Comparison of ENCODE assay signal across 20 cellular contexts in genomic region chr5:158933494-158934318, GRCh38.
DNase-seq lines count a peak whose midpoint lies in the region; ATAC-seq, FAIRE-seq and TF ChIP-seq lines count a peak whose summit lies in the region.
"Had no signal": no experiment of that assay in that cellular context is flagged by ENCODE, and none has a peak within 500 bp of the region (broad histone marks: within the 10 kb centered on the region; RNA-seq: fewer than 3 reads in every experiment).

No MANE protein-coding gene starts in this region.

- CTCF ChIA-PET in GM12878 (lab: Yijun Ruan, JAX): interaction anchor here (1.1 to 1.2 kb wide), 2 partner anchors 8 to 13 kb away, joined by 3 to 4 read pairs; no protein-coding TSS in a partner anchor

- RAD21 ChIA-PET in GM12878 (lab: Charles Lee; ENCODE audit: unreplicated experiment): interaction anchor here (0.6 to 2.5 kb wide), 4 partner anchors 19 to 45 kb away, joined by 3 to 12 read pairs (median 4); no protein-coding TSS in a partner anchor

- in situ Hi-C loops in GM12878 (cut with MboI): no loop called here

- TF ChIP-seq POLR2A in GM12878 (IDR thresholded peaks at IDR 0.05; ENCODE audit: low read depth, low read length): no peak

- H2AFZ ChIP-seq in GM12878 (ENCODE audit: control insufficient read depth, low read depth, low read length): no peak overlapping the region

- ATAC-seq in HG03442 (IDR thresholded peaks at IDR 0.05; ENCODE audit: unreplicated experiment) (peak; percentile 43), GM12878 (peak; percentile 83)
- ATAC-seq in stimulated activated memory B cell treated with anti-CD40 and anti-IgM and Interleukin-4, amounts not matched to agents 10 μg/mL and 1 μg/mL and 100 μg/mL, for 72 hours: no peak
- ATAC-seq: Panc1 had no signal

- no peaks in the 10 kb centered on the region for H3K4me1 ChIP-seq in GM12878 (ENCODE audit: control insufficient read depth, insufficient read depth, low read length)

- H3K36me3 ChIP-seq in GM12878 (ENCODE audit: control insufficient read depth in 2 of 2, insufficient read depth in 2 of 2, low read length in 1 of 2): peaks cover 0 to 2% of the 10 kb centered on the region in 2 experiments; a peak in 2 of 4 replicates
- H3K36me3 ChIP-seq: SJSA1 had no signal

- no peak for TF ChIP-seq EP300 in GM12878 (IDR thresholded peaks at IDR 0.05; ENCODE audit: borderline replicate concordance in 1 of 2, control insufficient read depth in 1 of 2, low read depth in 2 of 2, low read length in 2 of 2)

- no peak overlapping the region for H3K4me3 Mint-ChIP-seq in stimulated activated memory B cell treated with anti-CD40 and anti-IgM and Interleukin-4, amounts not matched to agents 10 μg/mL and 1 μg/mL and 100 μg/mL, for 72 hours
- H3K4me3 Mint-ChIP-seq: CD14-positive monocyte, HFFc6 had no signal

- H3K27ac ChIP-seq in GM12878 (ENCODE audit: control insufficient read depth, insufficient read depth): no peak overlapping the region
- H3K27ac ChIP-seq: 22Rv1, SJSA1 had no signal

- peak; percentile 39 for DNase-seq in NCI-H748 (lab: John Stamatoyannopoulos, UW; ENCODE audit: unreplicated experiment)
- no peak for DNase-seq in NCI-H748 treated with DMSO at 0.1 percent for 48 hours (lab: John Stamatoyannopoulos, UW)
- DNase-seq in GM12878 (ENCODE audit: low read depth, low spot score): no peak
- DNase-seq in NCI-H1417 (lab: John Stamatoyannopoulos, UW): no peak
- no peak for DNase-seq in NCI-H2196 (lab: John Stamatoyannopoulos, UW; ENCODE audit: unreplicated experiment)
- DNase-seq in cardiac septum (ENCODE audit: low spot score): no peak
- DNase-seq: AML-193, DMS79 treated with DMSO at 0.1 percent for 48 hours, H7, HFFc6, NCI-H1105 treated with DMSO at 0.1 percent for 48 hours, NCI-H187, NCI-H226, NCI-H524 had no signal

- peak overlapping the region; percentile 35 for H3K27ac Mint-ChIP-seq in stimulated activated memory B cell treated with anti-CD40 and anti-IgM and Interleukin-4, amounts not matched to agents 10 μg/mL and 1 μg/mL and 100 μg/mL, for 72 hours
- H3K27ac Mint-ChIP-seq: CD14-positive monocyte, HFFc6 had no signal

- no peak for TF ChIP-seq RAD21 in GM12878 (IDR thresholded peaks at IDR 0.05; ENCODE audit: insufficient read depth, low read depth, low read length)

- H3K4me3 ChIP-seq in GM12878: no peak overlapping the region
- H3K4me3 ChIP-seq: SJSA1 had no signal

- POLR2A ChIA-PET in GM12878 (lab: Charles Lee): interaction anchor here (1.1 kb wide), 2 partner anchors 12 to 19 kb away, joined by 3 read pairs; no protein-coding TSS in a partner anchor

- no peaks in the 10 kb centered on the region for H3K9me3 ChIP-seq in GM12878 (replicated peaks; ENCODE audit: control insufficient read depth, insufficient read depth, low read length)
- H3K9me3 ChIP-seq: SJSA1 had no signal

- SMC1A ChIA-PET in GM12878 (lab: Charles Lee; ENCODE audit: uncharacterized antibody, unreplicated experiment): interaction anchor here (0.5 to 3.5 kb wide), 10 partner anchors 9 to 1436 kb away, joined by 3 to 17 read pairs (median 4); no protein-coding TSS in a partner anchor

- H3K9me3 Mint-ChIP-seq in stimulated activated memory B cell treated with anti-CD40 and anti-IgM and Interleukin-4, amounts not matched to agents 10 μg/mL and 1 μg/mL and 100 μg/mL, for 72 hours: no peaks in the 10 kb centered on the region
- H3K9me3 Mint-ChIP-seq: CD14-positive monocyte had no signal

- no peaks in the 10 kb centered on the region for H4K20me1 ChIP-seq in GM12878 (ENCODE audit: control insufficient read depth, insufficient read depth)

- WGBS in GM12878 (ENCODE audit: insufficient coverage, insufficient replicate concordance, low lambda C conversion rate, missing lambda C conversion rate): 42% methylated on average over 4 of the region's 4 CpGs

- TF ChIP-seq CTCF in GM12878 (IDR thresholded peaks at IDR 0.05 in 2 of 3, conservative IDR thresholded peaks at IDR 0.05 in 1 of 3; ENCODE audit: control insufficient read depth in 2 of 3, extremely low read depth in 1 of 3, insufficient read depth in 1 of 3, low read depth in 3 of 3, low read length in 3 of 3): no peak

- no peak overlapping the region for H3K9ac ChIP-seq in GM12878 (ENCODE audit: control insufficient read depth, insufficient read depth, low read length)

- BruUV-seq in GM12878 (replicated peaks; lab: Mats Ljungman, UMichigan): no TSS peak

- no peak for FAIRE-seq in GM12878 (lab: Jason Lieb, UNC)

- no peaks in the 10 kb centered on the region for H3K27me3 ChIP-seq in GM12878 (replicated peaks in 1 of 2; ENCODE audit: control insufficient read depth in 2 of 2, insufficient read depth in 2 of 2, low read length in 1 of 2)
- H3K27me3 ChIP-seq: SJSA1 had no signal

- no peaks in the 10 kb centered on the region for H3K27me3 Mint-ChIP-seq in stimulated activated memory B cell treated with anti-CD40 and anti-IgM and Interleukin-4, amounts not matched to agents 10 μg/mL and 1 μg/mL and 100 μg/mL, for 72 hours

- no peak overlapping the region for H3K4me2 ChIP-seq in GM12878 (ENCODE audit: control insufficient read depth, insufficient read depth)

- intact Hi-C loops in GM12878 (cut with micrococcal nuclease; ENCODE audit: unreplicated experiment): no loop called here
- intact Hi-C loops in cardiac septum (cut with DNase I): no loop called here

- peaks cover 28% of the 10 kb centered on the region for H3K36me3 Mint-ChIP-seq in stimulated activated memory B cell treated with anti-CD40 and anti-IgM and Interleukin-4, amounts not matched to agents 10 μg/mL and 1 μg/mL and 100 μg/mL, for 72 hours
- H3K36me3 Mint-ChIP-seq: CD14-positive monocyte had no signal

- H3K4me1 Mint-ChIP-seq in stimulated activated memory B cell treated with anti-CD40 and anti-IgM and Interleukin-4, amounts not matched to agents 10 μg/mL and 1 μg/mL and 100 μg/mL, for 72 hours: peaks cover 72% of the 10 kb centered on the region
- H3K4me1 Mint-ChIP-seq: CD14-positive monocyte had no signal

- H3K79me2 ChIP-seq in GM12878 (ENCODE audit: control insufficient read depth, insufficient read depth, low read length): no peaks in the 10 kb centered on the region

TF ChIP-seq in GM12878, 131 proteins besides CTCF, POLR2A, EP300 and RAD21:
- TF ChIP-seq ZNF687 (IDR thresholded peaks at IDR 0.05) (0 out of 2 replicates have a peak, but pooled peaks have one; percentile 16), SMC3 (IDR thresholded peaks at IDR 0.05; ENCODE audit: borderline replicate concordance, low read length) (no peak), ZNF24 (IDR thresholded peaks at IDR 0.05) (peak; percentile 80), MAX (IDR thresholded peaks at IDR 0.05; ENCODE audit: low read depth, low read length) (no peak), SREBF1 (IDR thresholded peaks at IDR 0.05; ENCODE audit: low read length) (no peak)
TF ChIP-seq in GM12878: peak in this region for 2.
